In genomic region chr12:29270001-29270400, GRCh38 we compare ENCODE assay signal across 23 cellular contexts.
"Had no signal": no experiment of that assay in that cellular context is flagged by ENCODE, and none has a peak within 500 bp of the region (broad histone marks: within the 10 kb centered on the region; RNA-seq: fewer than 3 reads in every experiment).

No MANE protein-coding gene starts in this region.

- H3K27me3 ChIP-seq: esophagus squamous epithelium, left lung, neutrophil, pancreas, right lobe of liver, thyroid gland had no signal

- H3K36me3 ChIP-seq: pancreas, right lobe of liver, thyroid gland had no signal

- ATAC-seq: left cardiac atrium; left lung; naive thymus-derived CD8-positive, alpha-beta T cell; pancreas; right lobe of liver; stimulated activated naive CD8-positive, alpha-beta T cell treated with anti-CD3 and anti-CD28 coated beads, Interleukin-15, amount 100 ng/mL, for 72 hours had no signal

- H3K9me3 Mint-ChIP-seq: nephron progenitor cell had no signal

- H3K27me3 Mint-ChIP-seq: naive thymus-derived CD8-positive, alpha-beta T cell; stimulated activated naive CD8-positive, alpha-beta T cell treated with anti-CD3 and anti-CD28 coated beads, Interleukin-15, amount 100 ng/mL, for 72 hours; type B pancreatic cell had no signal

- H3K4me1 ChIP-seq: esophagus squamous epithelium, left lung, pancreas, right lobe of liver, thyroid gland had no signal

- H3K9me3 ChIP-seq: esophagus squamous epithelium, neutrophil, pancreas, right lobe of liver, thyroid gland had no signal

- H3K4me1 Mint-ChIP-seq: stimulated activated naive CD8-positive, alpha-beta T cell treated with anti-CD3 and anti-CD28 coated beads, Interleukin-15, amount 100 ng/mL, for 72 hours had no signal

- H3K4me3 ChIP-seq: coronary artery, esophagus squamous epithelium, left lung, pancreas, right lobe of liver, thyroid gland had no signal

- H3K4me3 Mint-ChIP-seq: naive thymus-derived CD8-positive, alpha-beta T cell; nephron progenitor cell; stimulated activated naive CD8-positive, alpha-beta T cell treated with anti-CD3 and anti-CD28 coated beads, Interleukin-15, amount 100 ng/mL, for 72 hours; type B pancreatic cell had no signal

- H3K27ac Mint-ChIP-seq: nephron progenitor cell, type B pancreatic cell had no signal

- H3K27ac ChIP-seq: coronary artery, esophagus squamous epithelium, left lung, neutrophil, pancreas, right lobe of liver, thyroid gland had no signal

- DNase-seq: dermis blood vessel endothelial cell; effector memory CD4-positive, alpha-beta T cell; erythroblast; esophagus squamous epithelium; foreskin melanocyte; head of caudate nucleus; left cardiac atrium; left lung; naive thymus-derived CD8-positive, alpha-beta T cell; nephron progenitor cell; pancreas; right lobe of liver; small intestine; stimulated activated CD4-positive, alpha-beta T cell treated with anti-CD3 and anti-CD28 coated beads, Interleukin-12 subunit alpha, Interleukin-12 subunit beta, amount 100 ng/mL, for 4 hours; stimulated activated CD4-positive, alpha-beta T cell treated with anti-CD3 and anti-CD28 coated beads, Interleukin-1b, Interleukin-23, amount 100 ng/mL, for 48 hours; stimulated activated CD4-positive, alpha-beta T cell treated with anti-CD3 and anti-CD28 coated beads, Interleukin-4, amount 100 ng/mL, for 1 hour; stimulated activated CD8-positive, alpha-beta memory T cell treated with anti-CD3 and anti-CD28 coated beads, Interleukin-4, amount 100 ng/mL, for 48 hours; stimulated activated naive CD4-positive, alpha-beta T cell; stimulated activated naive CD8-positive, alpha-beta T cell treated with anti-CD3 and anti-CD28 coated beads, Interleukin-15, amount 100 ng/mL, for 72 hours; thyroid gland had no signal
